1 cellular context compared by ENCODE assay signal in the genomic region with DNA sequence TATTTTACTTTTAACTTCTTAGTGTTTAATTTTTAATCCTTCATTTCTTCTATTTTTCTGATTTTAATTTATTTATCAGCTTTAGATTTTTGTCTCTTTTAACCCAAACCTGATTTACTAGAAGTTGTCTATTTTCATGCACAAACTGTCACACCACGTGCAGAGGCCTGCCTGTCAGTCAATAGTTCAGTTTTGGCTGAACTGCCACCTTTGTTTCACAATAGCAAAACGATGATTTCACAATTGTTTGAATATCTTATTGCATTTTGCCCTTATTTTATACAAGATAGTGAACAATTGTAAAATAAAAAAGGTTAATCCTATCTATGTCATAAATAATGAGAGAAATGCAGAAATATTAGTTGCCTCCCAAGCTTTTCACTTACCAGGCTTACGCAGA.
TF ChIP-seq lines count a peak whose summit lies in the region.

No MANE protein-coding gene starts in this region.

TF ChIP-seq in HepG2, 621 proteins besides CTCF, POLR2A, EP300 and RAD21 (continued from another document):
- peak; percentile 53; the same call in 1 of the 2 replicates for TF ChIP-seq RCOR2 (CRISPR knock-in tag; IDR thresholded peaks at IDR 0.05)
TF ChIP-seq in HepG2: peak in this region for 113.
